ENCODE assay signal across 8 cellular contexts in the genomic region with DNA sequence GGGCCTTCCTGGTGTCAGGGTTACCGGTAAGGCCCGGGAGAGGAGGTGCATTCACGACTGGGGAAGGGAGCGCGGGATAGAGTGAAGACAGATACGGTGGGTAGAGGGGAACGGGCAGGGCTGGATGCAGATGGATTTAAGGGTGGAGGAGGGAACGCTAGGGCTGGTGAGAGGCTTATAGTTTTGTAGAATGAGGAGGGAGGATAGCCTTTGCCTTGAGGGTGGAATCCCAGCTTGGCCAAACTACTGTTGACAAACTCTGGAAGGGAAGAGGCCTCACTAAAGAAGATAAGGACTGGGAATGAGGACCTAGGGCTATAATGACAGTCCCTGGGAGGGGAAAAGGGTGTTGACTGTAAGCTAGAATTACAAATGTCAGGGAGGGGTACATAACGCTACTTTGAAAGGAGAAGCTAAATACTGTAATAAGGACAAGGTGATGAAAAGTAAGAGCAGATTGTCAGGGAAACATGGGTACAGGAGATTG. TPM values are rescaled to one million over a fixed set of nuclear protein-coding genes. Genes with fewer than 3 reads are reported as not detected.
A peak's percentile ranks its signal among the peaks of the same experiment; 100 is the strongest.
DNase-seq lines count a peak whose midpoint lies in the region; ATAC-seq, FAIRE-seq and TF ChIP-seq lines count a peak whose summit lies in the region.

No MANE protein-coding gene starts in this region.

- peaks cover 37% of the 10 kb centered on the region for H3K4me1 Mint-ChIP-seq in CD8-positive, alpha-beta T cell (ENCODE audit: low read depth)

- FAIRE-seq in RCC 7860 (lab: Jason Lieb, UNC), result no peak

- CTCF ChIA-PET in CD8-positive, alpha-beta T cell (lab: Charles Lee), result interaction anchor here (0.7 to 1.0 kb wide), 2 partner anchors 31 to 48 kb away, joined by 3 read pairs; no protein-coding TSS in a partner anchor

- no peaks in the 10 kb centered on the region for H3K9me3 ChIP-seq in CD8-positive, alpha-beta T cell (ENCODE audit: low read length)
- no peaks in the 10 kb centered on the region for H3K9me3 ChIP-seq in suprapubic skin

- ATAC-seq in CD8-positive, alpha-beta T cell, result no peak
- ATAC-seq in HG03354 (IDR thresholded peaks at IDR 0.05; ENCODE audit: poor library complexity, severe bottlenecking, unreplicated experiment) (peak; percentile 12), HG03175 (IDR thresholded peaks at IDR 0.05; ENCODE audit: unreplicated experiment) (no peak), GM21723 (IDR thresholded peaks at IDR 0.05; ENCODE audit: unreplicated experiment) (no peak)

- TF ChIP-seq EP300 in suprapubic skin (IDR thresholded peaks at IDR 0.05), result no peak

- TF ChIP-seq POLR2A in suprapubic skin (IDR thresholded peaks at IDR 0.05), result no peak

- H3K36me3 Mint-ChIP-seq in CD8-positive, alpha-beta T cell, result peaks cover 10% of the 10 kb centered on the region

- peak overlapping the region; percentile 99 for H3K4me3 Mint-ChIP-seq in CD8-positive, alpha-beta T cell

- H3K27ac Mint-ChIP-seq in CD8-positive, alpha-beta T cell, result peak overlapping the region; percentile 97

- peaks cover 6% of the 10 kb centered on the region for H3K4me1 ChIP-seq in CD8-positive, alpha-beta T cell (ENCODE audit: insufficient read depth, low read length)
- peaks cover 15% of the 10 kb centered on the region for H3K4me1 ChIP-seq in suprapubic skin

- POLR2A ChIA-PET in CD8-positive, alpha-beta T cell (lab: Charles Lee), result no interaction called here

- peak overlapping the region; percentile 79 for H3K27ac ChIP-seq in CD8-positive, alpha-beta T cell (ENCODE audit: low read depth, low read length)
- H3K27ac ChIP-seq in suprapubic skin, result peak overlapping the region; percentile 77

- in situ Hi-C loops in astrocyte of the spinal cord (cut with HindIII; ENCODE audit: low sequenced_read_pairs), result no loop called here

- H3K9me3 Mint-ChIP-seq in CD8-positive, alpha-beta T cell, result no peaks in the 10 kb centered on the region

- peak overlapping the region; percentile 86 for H3K4me3 ChIP-seq in CD8-positive, alpha-beta T cell (ENCODE audit: low read depth, low read length)
- H3K4me3 ChIP-seq in astrocyte of the spinal cord (ENCODE audit: low read depth, low read length) (peak overlapping the region; percentile 82), kidney epithelial cell (ENCODE audit: low read depth, low read length) (peak overlapping the region; percentile 59), suprapubic skin (peak overlapping the region; percentile 77)

- H3K27me3 ChIP-seq in CD8-positive, alpha-beta T cell (ENCODE audit: insufficient read depth, low read length), result no peaks in the 10 kb centered on the region
- H3K27me3 ChIP-seq in kidney epithelial cell (ENCODE audit: control insufficient read depth, insufficient read depth, low read length) (no peaks in the 10 kb centered on the region), suprapubic skin (peaks cover 5% of the 10 kb centered on the region)

- 2% methylated on average over 9 of the region's 9 CpGs for WGBS in suprapubic skin

- no peak for DNase-seq in CD8-positive, alpha-beta T cell
- DNase-seq in astrocyte of the spinal cord (ENCODE audit: low read depth, low spot score), result no peak
- no peak for DNase-seq in kidney epithelial cell (ENCODE audit: low read depth)
- no peak for DNase-seq in suprapubic skin (ENCODE audit: low spot score in 2 of 2)
- no peak for DNase-seq in RCC 7860 (ENCODE audit: low spot score)

- intact Hi-C loops in CD8-positive, alpha-beta T cell (cut with DNase I, micrococcal nuclease), result loop anchor here (2.0 to 10.0 kb wide), 20 partner anchors 43 to 1500 kb away; a partner anchor contains a TSS

- no peaks in the 10 kb centered on the region for H3K36me3 ChIP-seq in CD8-positive, alpha-beta T cell (ENCODE audit: insufficient read depth, low read length)
- H3K36me3 ChIP-seq in kidney epithelial cell (ENCODE audit: control insufficient read depth, insufficient read depth, low read length) (no peaks in the 10 kb centered on the region), suprapubic skin (no peaks in the 10 kb centered on the region)

- peaks cover 9% of the 10 kb centered on the region for H3K27me3 Mint-ChIP-seq in CD8-positive, alpha-beta T cell (ENCODE audit: low read depth)

- TF ChIP-seq CTCF in CD8-positive, alpha-beta T cell (IDR thresholded peaks at IDR 0.05), result no peak
- TF ChIP-seq CTCF in astrocyte of the spinal cord (IDR thresholded peaks at IDR 0.05; ENCODE audit: low read depth, low read length) (no peak), kidney epithelial cell (IDR thresholded peaks at IDR 0.05; ENCODE audit: insufficient read depth, low read length, poor library complexity, severe bottlenecking) (no peak), suprapubic skin (IDR thresholded peaks at IDR 0.05) (no peak)

RNA-seq across cellular contexts. Expression of a gene that starts 0.7 kb away (rescaled TPM):
- 1 to 10 TPM; 8.5 to 9.3 TPM for total RNA-seq in CD8-positive, alpha-beta T cell
- 10.2 and 15.9 TPM in 2 replicates for total RNA-seq in kidney epithelial cell
- total RNA-seq in suprapubic skin, result 10 to 100 TPM; 17.4 to 20.6 (median 18.5) TPM
